Comparison of ENCODE assay signal across 8 cellular contexts in the genomic region with DNA sequence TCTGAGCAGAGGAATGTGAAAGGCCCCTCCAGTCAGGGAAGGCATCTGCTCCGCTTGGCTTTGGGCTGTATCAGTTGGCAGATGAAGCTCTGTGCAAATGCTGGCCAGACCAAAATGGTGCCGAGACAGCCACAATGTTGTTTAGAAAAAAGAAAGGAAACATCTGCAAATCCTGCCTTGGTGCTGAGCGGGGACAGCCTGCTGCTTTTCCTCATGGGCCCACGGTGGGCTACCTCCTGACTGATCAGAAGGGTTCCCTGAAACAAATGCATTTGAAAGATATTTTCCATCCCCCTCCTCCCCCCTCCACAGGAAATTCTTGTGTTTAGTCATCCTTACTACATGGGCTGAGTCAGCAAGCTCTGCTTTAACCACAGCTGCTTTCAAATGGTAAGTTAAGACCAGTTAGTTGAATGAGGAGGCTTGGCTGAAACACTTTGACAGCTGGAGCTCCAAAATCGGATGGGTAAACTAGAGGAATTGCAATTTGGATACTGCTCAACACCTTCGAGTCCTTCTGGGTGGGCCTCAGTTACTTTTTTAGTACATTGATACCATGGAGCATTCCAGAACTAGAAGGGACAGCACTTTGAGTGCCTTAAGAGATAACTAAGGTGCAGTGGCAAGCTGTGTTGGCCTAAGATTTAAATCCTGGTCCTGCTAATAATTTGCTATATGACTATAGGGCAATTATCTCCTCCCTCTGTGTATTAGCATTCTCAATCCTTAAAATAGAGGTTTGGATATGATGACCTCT. TPM values are rescaled to one million over a fixed set of nuclear protein-coding genes. Genes with fewer than 3 reads are reported as not detected.
DNase-seq lines count a peak whose midpoint lies in the region; ATAC-seq, FAIRE-seq and TF ChIP-seq lines count a peak whose summit lies in the region.

No MANE protein-coding gene starts in this region.

- no peak overlapping the region for H3K27ac Mint-ChIP-seq in activated naive CD4-positive, alpha-beta T cell treated with anti-CD3 and anti-CD28 coated beads, Interleukin-2, amount 10 ng/mL, durations not matched to agents 7 days and 5 days

- peak overlapping the region; percentile 52; the same call in 1 of the 2 replicates for H2BK5ac ChIP-seq in H1 (ENCODE audit: low read depth, low read length)

- no peaks in the 10 kb centered on the region for H3K36me3 ChIP-seq in H1 (ENCODE audit: control insufficient read depth in 2 of 4, insufficient read depth in 4 of 4, low read length in 3 of 4)

- no peak overlapping the region for H2BK120ac ChIP-seq in H1 (replicated peaks; ENCODE audit: low read depth, low read length)

- no peak overlapping the region for H3K4me3 Mint-ChIP-seq in activated naive CD4-positive, alpha-beta T cell treated with anti-CD3 and anti-CD28 coated beads, Interleukin-2, amount 10 ng/mL, durations not matched to agents 7 days and 5 days

- H3K9me3 Mint-ChIP-seq in activated naive CD4-positive, alpha-beta T cell treated with anti-CD3 and anti-CD28 coated beads, Interleukin-2, amount 10 ng/mL, durations not matched to agents 7 days and 5 days: no peaks in the 10 kb centered on the region

- H3K27me3 ChIP-seq in H1 (replicated peaks in 1 of 4; ENCODE audit: control insufficient read depth in 3 of 4, extremely low read depth in 1 of 4, insufficient read depth in 3 of 4, low read length in 3 of 4): no peaks in the 10 kb centered on the region

- H3K23me2 ChIP-seq in H1 (ENCODE audit: low read depth, low read length): no peaks in the 10 kb centered on the region

- peaks cover 0 to 7% (median 0%) of the 10 kb centered on the region in 4 experiments; a peak in 2 of 7 replicates for H3K4me1 ChIP-seq in H1 (replicated peaks in 1 of 4; ENCODE audit: control insufficient read depth in 3 of 4, insufficient read depth in 4 of 4, low read length in 3 of 4)

- 0 out of 2 replicates have a peak overlapping the region, but pooled peaks have one; percentile 60 for H2BK12ac ChIP-seq in H1 (ENCODE audit: low read depth, low read length)

- no peak overlapping the region for H3K23ac ChIP-seq in H1 (ENCODE audit: insufficient read length)

- no peak overlapping the region for H2BK20ac ChIP-seq in H1 (ENCODE audit: low read length)

- H4K5ac ChIP-seq in H1 (ENCODE audit: insufficient read length, low read depth, low read length): no peak overlapping the region

- no peaks in the 10 kb centered on the region for H3K27me3 Mint-ChIP-seq in activated naive CD4-positive, alpha-beta T cell treated with anti-CD3 and anti-CD28 coated beads, Interleukin-2, amount 10 ng/mL, durations not matched to agents 7 days and 5 days

- ATAC-seq in HG02642 (IDR thresholded peaks at IDR 0.05; ENCODE audit: poor library complexity, unreplicated experiment): peak; percentile 84

- intact Hi-C loops in posterior vena cava (cut with DNase I): no loop called here

- no peaks in the 10 kb centered on the region for H3K79me1 ChIP-seq in H1 (ENCODE audit: low read depth, low read length)

- H3K79me2 ChIP-seq in H1 (ENCODE audit: control insufficient read depth in 1 of 2, insufficient read depth in 2 of 2, low read length in 2 of 2): no peaks in the 10 kb centered on the region

- H4K8ac ChIP-seq in H1 (ENCODE audit: extremely low read depth, insufficient read depth, low read length): peak overlapping the region; percentile 15

- peak overlapping the region; percentile 81 for H2AFZ ChIP-seq in H1 (ENCODE audit: low read length)

- no peak overlapping the region for H4K91ac ChIP-seq in H1 (replicated peaks; ENCODE audit: insufficient read length, low read length)

- TF ChIP-seq RAD21 in H1 (IDR thresholded peaks at IDR 0.05 in 1 of 2, conservative IDR thresholded peaks at IDR 0.05 in 1 of 2; ENCODE audit: low read depth in 2 of 2, low read length in 2 of 2): no peak

- H3K18ac ChIP-seq in H1 (ENCODE audit: extremely low read depth, low read length): no peak overlapping the region; the same call in 1 of the 2 replicates

- no peak overlapping the region for H3K14ac ChIP-seq in H1 (ENCODE audit: insufficient read length)

- no peak overlapping the region for H3K4ac ChIP-seq in H1 (replicated peaks; ENCODE audit: insufficient read length, low read depth, low read length)

- TF ChIP-seq EP300 in H1 (IDR thresholded peaks at IDR 0.05; ENCODE audit: borderline replicate concordance in 1 of 2, low read depth in 2 of 2, low read length in 2 of 2): no peak

- H3K4me1 Mint-ChIP-seq in activated naive CD4-positive, alpha-beta T cell treated with anti-CD3 and anti-CD28 coated beads, Interleukin-2, amount 10 ng/mL, durations not matched to agents 7 days and 5 days: peaks cover 5% of the 10 kb centered on the region

- 39% methylated on average over 4 of the region's 6 CpGs; no CpG with 5 or more reads in 1 of the 2 experiments for WGBS in H1 (ENCODE audit: extremely low coverage in 1 of 2, insufficient coverage in 1 of 2, insufficient read length in 1 of 2, insufficient replicate concordance in 2 of 2, low coverage in 1 of 2, low lambda C conversion rate in 2 of 2, missing lambda C conversion rate in 1 of 2), 2 experiments

- POLR2A ChIA-PET in H1 (lab: Charles Lee; ENCODE audit: partially characterized antibody): interaction anchor here (0.9 kb wide), 1 partner anchor 22 kb away, joined by 4 read pairs; no protein-coding TSS in a partner anchor

- H4K20me1 ChIP-seq in H1 (replicated peaks in 1 of 2; ENCODE audit: control insufficient read depth in 1 of 2, insufficient read depth in 2 of 2, low read length in 2 of 2): no peaks in the 10 kb centered on the region

- H3K4me3 ChIP-seq in H1 (ENCODE audit: extremely low read depth in 1 of 4, insufficient read depth in 2 of 4, low read depth in 3 of 4, low read length in 4 of 4): no peak overlapping the region

- no peak for TF ChIP-seq POLR2A in H1 (IDR thresholded peaks at IDR 0.05; ENCODE audit: control extremely low read depth in 1 of 2, low read depth in 2 of 2, low read length in 2 of 2)

- H3K9me3 ChIP-seq in H1 (ENCODE audit: insufficient read depth in 2 of 2, low read depth in 1 of 2, low read length in 1 of 2): no peaks in the 10 kb centered on the region

- no peak for TF ChIP-seq CTCF in H1 (IDR thresholded peaks at IDR 0.05; ENCODE audit: control extremely low read depth in 1 of 3, insufficient read depth in 1 of 3, low read depth in 1 of 3, low read length in 3 of 3)

- no peak overlapping the region for H3K9ac ChIP-seq in H1 (replicated peaks in 1 of 4; ENCODE audit: extremely low read depth in 1 of 4, low read depth in 3 of 4, low read length in 3 of 4)

- DNase-seq in activated naive CD4-positive, alpha-beta T cell treated with anti-CD3 and anti-CD28 coated beads, Interleukin-2, amount 50 U/mL, for 16 hours: peak; percentile 13
- DNase-seq in activated naive CD4-positive, alpha-beta T cell treated with anti-CD3 and anti-CD28 coated beads, Interleukin-2, amount 10 ng/mL, durations not matched to agents 7 days and 5 days: no peak
- DNase-seq in NCI-H460 (ENCODE audit: extremely low read depth, low read depth): peak; percentile 11
- peak in 1 of 2 experiments; percentile 39 for DNase-seq in H1 (ENCODE audit: low read depth in 1 of 2, low spot score in 2 of 2)
- DNase-seq in stimulated activated CD4-positive, alpha-beta T cell treated with anti-CD3 and anti-CD28 coated beads, Interleukin-2, amount 100 ng/mL, for 4 hours (ENCODE audit: low read depth): peak; percentile 1
- no peak for DNase-seq in posterior vena cava (ENCODE audit: low spot score)
- DNase-seq in NCI-H187 (lab: John Stamatoyannopoulos, UW): no peak

- FAIRE-seq in H1 (lab: Jason Lieb, UNC): peak; percentile 72

- H3K27ac ChIP-seq in H1 (ENCODE audit: low read depth, low read length): no peak overlapping the region

- CTCF ChIA-PET in activated naive CD4-positive, alpha-beta T cell treated with anti-CD3 and anti-CD28 coated beads, Interleukin-2, amount 10 ng/mL, durations not matched to agents 7 days and 5 days (lab: Charles Lee): no interaction called here
- CTCF ChIA-PET in H1 (lab: Charles Lee; ENCODE audit: partially characterized antibody): no interaction called here

- H2BK15ac ChIP-seq in H1 (ENCODE audit: low read length): no peak overlapping the region

- H3K36me3 Mint-ChIP-seq in activated naive CD4-positive, alpha-beta T cell treated with anti-CD3 and anti-CD28 coated beads, Interleukin-2, amount 10 ng/mL, durations not matched to agents 7 days and 5 days: no peaks in the 10 kb centered on the region

- H3K4me2 ChIP-seq in H1 (ENCODE audit: insufficient read depth in 1 of 2, low read depth in 2 of 2, low read length in 2 of 2): peak overlapping the region in 1 of 2 experiments; percentile 33; a peak in 2 of 4 replicates

- no peak overlapping the region for H3K56ac ChIP-seq in H1 (replicated peaks; ENCODE audit: insufficient read length, low read depth, low read length)

- H2AK5ac ChIP-seq in H1 (ENCODE audit: low read depth, low read length): no peak overlapping the region

TF ChIP-seq in H1, 55 proteins besides CTCF, POLR2A, EP300 and RAD21 (continues in another document):
- TF ChIP-seq CEBPB (IDR thresholded peaks at IDR 0.05; ENCODE audit: low read depth, low read length): no peak
- TF ChIP-seq BRCA1 (IDR thresholded peaks at IDR 0.05; ENCODE audit: low read depth, low read length): no peak
- no peak for TF ChIP-seq CTBP2 (IDR thresholded peaks at IDR 0.05; ENCODE audit: borderline replicate concordance, insufficient read depth, insufficient read length, low read length)
- no peak for TF ChIP-seq GTF2F1 (IDR thresholded peaks at IDR 0.05; ENCODE audit: borderline replicate concordance, low read depth, low read length)
- peak; percentile 98 for TF ChIP-seq BACH1 (IDR thresholded peaks at IDR 0.05; ENCODE audit: low read length)
- TF ChIP-seq CBX8 (IDR thresholded peaks at IDR 0.05; ENCODE audit: borderline replicate concordance, low read depth, low read length): no peak
- TF ChIP-seq ASH2L (IDR thresholded peaks at IDR 0.05; ENCODE audit: low read length): no peak

RNA-seq across cellular contexts. Expression of a gene that starts 36.0 kb away (rescaled TPM):
- 0.52 and 0.62 TPM in 2 replicates for total RNA-seq in NCI-H460 (2014; rRNA removed; shearing (Covaris generic))
- polyA plus RNA-seq in NCI-H460 (2014; cell fraction: nucleus; rRNA removed): 1.3 TPM in 1 of 2 replicates, not detected in the other
- total RNA-seq in H1 (2021; fragmentation: NEBNext Ultra II Directional; extraction: Animal tissue kit (Norgen Biotek cat#: 25700)): 0.96 TPM in 1 of 2 replicates, not detected in the other
- polyA plus RNA-seq in H1 (2011; rRNA removed): 1.1 and 1.8 TPM in 2 replicates
- polyA plus RNA-seq in H1 (2011; cell fraction: cytosol; rRNA removed): 0.90 TPM
- polyA plus RNA-seq in H1 (2011; cell fraction: nucleus; rRNA removed): 0.46 TPM
- polyA plus RNA-seq in H1 (2012, experiment 1 of 2): 0.39 to 1.3 TPM (median 0.87 TPM) in 4 replicates
- 0.33 TPM for polyA plus RNA-seq in H1 (2012, experiment 2 of 2)
- 1.3 TPM for polyA plus RNA-seq in H1 (2013, experiment 1 of 2)
- polyA plus RNA-seq in H1 (2013, experiment 2 of 2): 1.6 TPM
- 0.47 and 0.88 TPM in 2 replicates for polyA minus RNA-seq in H1 (2011; rRNA and poly(A)+ RNA removed)
- polyA minus RNA-seq in H1 (2011; cell fraction: cytosol; rRNA and poly(A)+ RNA removed): not detected
- not detected for polyA minus RNA-seq in H1 (2011; cell fraction: nucleus; rRNA and poly(A)+ RNA removed)
- not detected for total RNA-seq in posterior vena cava

Comparison
In these comparisons a context has a peak if more than half of its experiments do, and no peak if none do; other contexts are left out.
1. DNase-seq: peak in activated naive CD4-positive, alpha-beta T cell treated with anti-CD3 and anti-CD28 coated beads, Interleukin-2, amount 50 U/mL, for 16 hours (single experiment), NCI-H460 (single experiment) and stimulated activated CD4-positive, alpha-beta T cell treated with anti-CD3 and anti-CD28 coated beads, Interleukin-2, amount 100 ng/mL, for 4 hours (single experiment); none in activated naive CD4-positive, alpha-beta T cell treated with anti-CD3 and anti-CD28 coated beads, Interleukin-2, amount 10 ng/mL, durations not matched to agents 7 days and 5 days (single experiment), posterior vena cava (single experiment) and NCI-H187 (0 of 2).